1 cellular context compared by ENCODE assay signal in the genomic region with DNA sequence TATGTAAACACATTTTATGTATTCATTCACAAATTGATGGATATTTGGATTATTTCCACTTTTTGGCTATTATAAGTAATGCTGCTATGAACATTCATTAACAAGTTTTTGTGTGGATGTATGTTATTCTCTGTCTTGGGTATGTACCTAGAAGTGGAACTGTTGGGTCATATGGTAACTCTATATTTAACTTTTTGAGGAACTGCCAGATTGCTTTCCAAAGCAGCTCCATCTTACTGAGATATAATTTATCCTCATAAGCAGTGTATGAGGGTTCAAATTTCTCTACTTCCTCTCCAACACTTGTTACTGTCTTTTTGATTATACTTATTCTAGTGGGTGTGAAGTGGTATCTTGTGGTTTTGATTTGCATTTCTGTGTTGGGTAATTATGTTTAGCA.
TF ChIP-seq lines count a peak whose summit lies in the region.

No MANE protein-coding gene starts in this region.

TF ChIP-seq in GM12878, 131 proteins besides CTCF, POLR2A, EP300 and RAD21 (continued from another document):
- TF ChIP-seq ASH2L (IDR thresholded peaks at IDR 0.05; ENCODE audit: borderline replicate concordance, low read depth) (no peak), YY1 (IDR thresholded peaks at IDR 0.05; ENCODE audit: low read depth, low read length) (no peak), E2F8 (IDR thresholded peaks at IDR 0.05; ENCODE audit: low read depth, partially characterized antibody) (no peak), JUNB (IDR thresholded peaks at IDR 0.05) (no peak), ETV6 (conservative IDR thresholded peaks at IDR 0.05 in 1 of 2, IDR thresholded peaks at IDR 0.05 in 1 of 2; ENCODE audit: borderline replicate concordance in 1 of 2, low read depth in 1 of 2) (no peak), CEBPB (IDR thresholded peaks at IDR 0.05; ENCODE audit: borderline replicate concordance in 1 of 2, low read depth in 2 of 2, low read length in 2 of 2) (no peak), STAT1 (conservative IDR thresholded peaks at IDR 0.05) (no peak), PAX5 (IDR thresholded peaks at IDR 0.05; ENCODE audit: borderline replicate concordance, low read depth, low read length) (no peak), REST (IDR thresholded peaks at IDR 0.05; ENCODE audit: low read depth, low read length) (no peak), NRF1 (conservative IDR thresholded peaks at IDR 0.05; ENCODE audit: low read depth, low read length) (no peak), JUND (IDR thresholded peaks at IDR 0.05; ENCODE audit: low read depth, low read length) (no peak)
- TF ChIP-seq, protein P1, sequence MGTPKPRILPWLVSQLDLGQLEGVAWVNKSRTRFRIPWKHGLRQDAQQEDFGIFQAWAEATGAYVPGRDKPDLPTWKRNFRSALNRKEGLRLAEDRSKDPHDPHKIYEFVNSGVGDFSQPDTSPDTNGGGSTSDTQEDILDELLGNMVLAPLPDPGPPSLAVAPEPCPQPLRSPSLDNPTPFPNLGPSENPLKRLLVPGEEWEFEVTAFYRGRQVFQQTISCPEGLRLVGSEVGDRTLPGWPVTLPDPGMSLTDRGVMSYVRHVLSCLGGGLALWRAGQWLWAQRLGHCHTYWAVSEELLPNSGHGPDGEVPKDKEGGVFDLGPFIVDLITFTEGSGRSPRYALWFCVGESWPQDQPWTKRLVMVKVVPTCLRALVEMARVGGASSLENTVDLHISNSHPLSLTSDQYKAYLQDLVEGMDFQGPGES (IDR thresholded peaks at IDR 0.05), result no peak
TF ChIP-seq in GM12878: peak in this region for 0.
